In the genomic region with DNA sequence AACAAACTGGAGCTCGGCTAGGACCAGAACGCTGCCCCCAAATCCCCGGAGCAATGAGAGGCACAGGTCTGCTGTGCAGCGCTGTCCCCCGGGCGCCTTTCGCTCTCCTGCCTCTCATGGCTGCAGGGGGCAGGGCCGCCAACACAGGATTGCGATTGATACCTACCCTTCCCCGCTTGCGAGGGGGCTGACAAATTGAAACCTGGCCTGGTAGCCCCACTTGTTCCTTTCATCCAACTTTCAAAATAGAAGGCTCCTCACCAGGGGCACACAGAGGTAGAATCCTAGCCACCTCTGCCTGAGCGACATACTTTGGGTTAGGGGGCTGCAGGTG, we compare ENCODE assay signal across 8 cellular contexts. TPM values are rescaled to one million over a fixed set of nuclear protein-coding genes. Genes with fewer than 3 reads are reported as not detected.
DNase-seq lines count a peak whose midpoint lies in the region; ATAC-seq, FAIRE-seq and TF ChIP-seq lines count a peak whose summit lies in the region.

No MANE protein-coding gene starts in this region.

- intact Hi-C loops in testis (cut with DNase I; ENCODE audit: low total_unique reads): no loop called here
- intact Hi-C loops in posterior cingulate gyrus (cut with DNase I): loop anchor here (2.0 kb wide), 1 partner anchor 37 kb away; a partner anchor contains a TSS

- H3K4me1 Mint-ChIP-seq in activated naive CD8-positive, alpha-beta T cell treated with anti-CD3 and anti-CD28 coated beads, Interleukin-2, amount 10 ng/mL, durations not matched to agents 7 days and 5 days: peaks cover 26% of the 10 kb centered on the region

- no peaks in the 10 kb centered on the region for H3K9me3 Mint-ChIP-seq in activated naive CD8-positive, alpha-beta T cell treated with anti-CD3 and anti-CD28 coated beads, Interleukin-2, amount 10 ng/mL, durations not matched to agents 7 days and 5 days

- POLR2A ChIA-PET in activated naive CD8-positive, alpha-beta T cell treated with anti-CD3 and anti-CD28 coated beads, Interleukin-2, amount 10 ng/mL, durations not matched to agents 7 days and 5 days (lab: Charles Lee): interaction anchor here (0.5 to 7.7 kb wide), 11 partner anchors 8 to 514 kb away, joined by 3 to 110 read pairs (median 15); a partner anchor contains a TSS

- H3K4me2 ChIP-seq in keratinocyte (ENCODE audit: control insufficient read depth, extremely low read depth, insufficient read depth, low read depth, low read length): peak overlapping the region; percentile 90

- no peak for TF ChIP-seq CTCF in keratinocyte (optimal IDR thresholded peaks at IDR 0.05 in 1 of 3, IDR thresholded peaks at IDR 0.05 in 1 of 3, conservative IDR thresholded peaks at IDR 0.05 in 1 of 3; ENCODE audit: extremely low read depth in 1 of 3, insufficient read depth in 2 of 3, low read length in 3 of 3)
- no peak for TF ChIP-seq CTCF in testis (IDR thresholded peaks at IDR 0.05)

- H3K27me3 ChIP-seq in keratinocyte (ENCODE audit: control insufficient read depth, extremely low read depth, insufficient read depth, low read length) (no peaks in the 10 kb centered on the region), testis (no peaks in the 10 kb centered on the region)

- no peak for TF ChIP-seq POLR2A in testis (IDR thresholded peaks at IDR 0.05)

- no peak for DNase-seq in activated naive CD8-positive, alpha-beta T cell treated with anti-CD3 and anti-CD28 coated beads, Interleukin-2, amount 10 ng/mL, durations not matched to agents 7 days and 5 days
- DNase-seq in keratinocyte (ENCODE audit: low read depth, low spot score) (no peak), testis (no peak), NAMALWA (ENCODE audit: low spot score) (no peak), posterior cingulate gyrus (no peak), SIG-M5 (lab: John Stamatoyannopoulos, UW) (no peak)

- H4K20me1 ChIP-seq in keratinocyte (ENCODE audit: control insufficient read depth, extremely low read depth, insufficient read depth, low read length): no peaks in the 10 kb centered on the region

- peak overlapping the region; percentile 84 for H3K4me3 Mint-ChIP-seq in activated naive CD8-positive, alpha-beta T cell treated with anti-CD3 and anti-CD28 coated beads, Interleukin-2, amount 10 ng/mL, durations not matched to agents 7 days and 5 days

- H3K4me1 ChIP-seq in ES-I3 (ENCODE audit: insufficient read depth, low read length): peaks cover 14% of the 10 kb centered on the region
- H3K4me1 ChIP-seq in keratinocyte (ENCODE audit: control insufficient read depth, extremely low read depth, insufficient read depth, low read length): peaks cover 26% of the 10 kb centered on the region
- H3K4me1 ChIP-seq in testis: peaks cover 35% of the 10 kb centered on the region

- no peaks in the 10 kb centered on the region for H3K9me1 ChIP-seq in keratinocyte (ENCODE audit: control insufficient read depth, extremely low read depth, insufficient read depth, low read length)

- 3 to 15% methylated on average over 5 to 12 of the region's 12 CpGs for WGBS in testis, 2 donors

- dilution Hi-C loops in keratinocyte (cut with MboI; ENCODE audit: extremely low pct_ligation_motif_present, low sequenced_read_pairs): no loop called here

- H3K9ac ChIP-seq in ES-I3 (ENCODE audit: low read depth, low read length): peak overlapping the region; percentile 49; the same call in 1 of the 2 replicates
- H3K9ac ChIP-seq in keratinocyte (ENCODE audit: control insufficient read depth, extremely low read depth, insufficient read depth, low read length): peak overlapping the region; percentile 51

- H3K27ac Mint-ChIP-seq in activated naive CD8-positive, alpha-beta T cell treated with anti-CD3 and anti-CD28 coated beads, Interleukin-2, amount 10 ng/mL, durations not matched to agents 7 days and 5 days: peak overlapping the region; percentile 90

- no peaks in the 10 kb centered on the region for H3K79me2 ChIP-seq in keratinocyte (ENCODE audit: control insufficient read depth, insufficient read depth, low read length)

- H3K36me3 Mint-ChIP-seq in activated naive CD8-positive, alpha-beta T cell treated with anti-CD3 and anti-CD28 coated beads, Interleukin-2, amount 10 ng/mL, durations not matched to agents 7 days and 5 days: peaks cover 18% of the 10 kb centered on the region

- H3K27me3 Mint-ChIP-seq in activated naive CD8-positive, alpha-beta T cell treated with anti-CD3 and anti-CD28 coated beads, Interleukin-2, amount 10 ng/mL, durations not matched to agents 7 days and 5 days: no peaks in the 10 kb centered on the region

- H3K36me3 ChIP-seq in ES-I3 (ENCODE audit: insufficient read depth, low read length) (no peaks in the 10 kb centered on the region), keratinocyte (ENCODE audit: control insufficient read depth in 2 of 2, extremely low read depth in 1 of 2, insufficient read depth in 2 of 2, low read length in 2 of 2) (peaks cover 20 to 24% of the 10 kb centered on the region in 2 experiments), testis (ENCODE audit: low read depth, missing control alignments) (no peaks in the 10 kb centered on the region)

- FAIRE-seq in keratinocyte (lab: Jason Lieb, UNC): no peak

- H3K9me3 ChIP-seq in ES-I3 (ENCODE audit: control insufficient read depth, insufficient read depth, low read length): no peaks in the 10 kb centered on the region
- H3K9me3 ChIP-seq in keratinocyte (ENCODE audit: control insufficient read depth, low read depth, low read length): no peaks in the 10 kb centered on the region
- no peaks in the 10 kb centered on the region for H3K9me3 ChIP-seq in testis

- H3K4me3 ChIP-seq in keratinocyte (ENCODE audit: control insufficient read depth in 2 of 3, extremely low read depth in 1 of 3, insufficient read depth in 2 of 3, low read depth in 1 of 3, low read length in 3 of 3) (peak overlapping the region; percentile 9 to 70 (median 58)), testis (peak overlapping the region; percentile 90 to 92)

- peak; percentile 16 for ATAC-seq in HG02870 (IDR thresholded peaks at IDR 0.05; ENCODE audit: unreplicated experiment)
- peak; percentile 34 for ATAC-seq in activated naive CD8-positive, alpha-beta T cell treated with anti-CD3 and anti-CD28 coated beads, Interleukin-2, amount 10 ng/mL, durations not matched to agents 7 days and 5 days (ENCODE audit: low read depth)

- H3K27ac ChIP-seq in keratinocyte (ENCODE audit: control insufficient read depth, insufficient read depth, low read length) (peak overlapping the region; percentile 70), testis (peak overlapping the region; percentile 82 to 85)

- no peak overlapping the region for H2AFZ ChIP-seq in keratinocyte (ENCODE audit: control insufficient read depth, low read length)

RNA-seq across cellular contexts. Expression of a gene that starts 0.6 kb away (rescaled TPM):
- total RNA-seq in activated naive CD8-positive, alpha-beta T cell treated with anti-CD3 and anti-CD28 coated beads, Interleukin-2, amount 10 ng/mL, durations not matched to agents 7 days and 5 days: 10 to 100 TPM; 24.2 to 27.5 TPM
- polyA plus RNA-seq in keratinocyte (6.7 to 20.0 TPM (median 9.1 TPM) in 3 replicates), testis (ENCODE audit: insufficient read depth, low read depth, low replicate concordance) (32.8 TPM)
- polyA plus RNA-seq in keratinocyte (2011; ENCODE audit: low read depth): 0.81 TPM
- 8.4 and 12.7 TPM in 2 replicates for polyA plus RNA-seq in keratinocyte (2011; cell fraction: cytosol; rRNA removed)
- polyA plus RNA-seq in keratinocyte (2011; cell fraction: nucleus; rRNA removed): 20.0 and 22.1 TPM in 2 replicates
- 7.4 and 13.7 TPM in 2 replicates for polyA plus RNA-seq in keratinocyte (2012; ENCODE audit: low replicate concordance)
- 8.1 to 12.6 TPM in 2 of 3 replicates, not detected in the other for polyA minus RNA-seq in keratinocyte
- polyA minus RNA-seq in keratinocyte (2011; cell fraction: cytosol; rRNA and poly(A)+ RNA removed): 30.7 TPM
- 5.5 and 6.6 TPM in 2 replicates for polyA minus RNA-seq in keratinocyte (2011; cell fraction: nucleus; rRNA and poly(A)+ RNA removed)
- 10 to 100 TPM; 36.7 to 71.4 TPM for total RNA-seq in testis

RNA-seq across cellular contexts. Expression of a gene that starts 23.3 kb away (rescaled TPM):
- 100 to 1,000 TPM; 125 to 142 TPM for total RNA-seq in activated naive CD8-positive, alpha-beta T cell treated with anti-CD3 and anti-CD28 coated beads, Interleukin-2, amount 10 ng/mL, durations not matched to agents 7 days and 5 days
- not detected in 3 replicates for polyA plus RNA-seq in keratinocyte
- polyA plus RNA-seq in keratinocyte (2011; ENCODE audit: low read depth): not detected
- polyA plus RNA-seq in keratinocyte (2011; cell fraction: cytosol; rRNA removed): not detected in 2 replicates
- 0.14 and 0.23 TPM in 2 replicates for polyA plus RNA-seq in keratinocyte (2011; cell fraction: nucleus; rRNA removed)
- 0.08 TPM in 1 of 2 replicates, not detected in the other for polyA plus RNA-seq in keratinocyte (2012; ENCODE audit: low replicate concordance)
- polyA minus RNA-seq in keratinocyte: not detected in 3 replicates
- polyA minus RNA-seq in keratinocyte (2011; cell fraction: cytosol; rRNA and poly(A)+ RNA removed): not detected
- 0.84 TPM in 1 of 2 replicates, not detected in the other for polyA minus RNA-seq in keratinocyte (2011; cell fraction: nucleus; rRNA and poly(A)+ RNA removed)
- total RNA-seq in testis: 1 to 10 TPM in 1 of 2 donors, not detected in 1; 1.6 TPM
- 0.69 TPM for polyA plus RNA-seq in testis (ENCODE audit: insufficient read depth, low read depth, low replicate concordance)

RNA-seq across cellular contexts. Expression of a gene that starts 36.8 kb away (rescaled TPM):
- 10 to 100 TPM; 54.0 to 54.2 TPM for total RNA-seq in activated naive CD8-positive, alpha-beta T cell treated with anti-CD3 and anti-CD28 coated beads, Interleukin-2, amount 10 ng/mL, durations not matched to agents 7 days and 5 days
- polyA plus RNA-seq in keratinocyte: 15.0 to 27.4 TPM (median 17.8 TPM) in 3 replicates
- 9.0 TPM for polyA plus RNA-seq in keratinocyte (2011; ENCODE audit: low read depth)
- 13.3 and 24.4 TPM in 2 replicates for polyA plus RNA-seq in keratinocyte (2011; cell fraction: cytosol; rRNA removed)
- polyA plus RNA-seq in keratinocyte (2011; cell fraction: nucleus; rRNA removed): 35.0 and 48.4 TPM in 2 replicates
- 16.3 and 26.8 TPM in 2 replicates for polyA plus RNA-seq in keratinocyte (2012; ENCODE audit: low replicate concordance)
- 12.1 to 20.4 TPM (median 17.8 TPM) in 3 replicates for polyA minus RNA-seq in keratinocyte
- 27.6 TPM for polyA minus RNA-seq in keratinocyte (2011; cell fraction: cytosol; rRNA and poly(A)+ RNA removed)
- 16.2 and 30.5 TPM in 2 replicates for polyA minus RNA-seq in keratinocyte (2011; cell fraction: nucleus; rRNA and poly(A)+ RNA removed)
- total RNA-seq in testis: 10 to 100 TPM; 48.4 to 79.1 TPM
- polyA plus RNA-seq in testis (ENCODE audit: insufficient read depth, low read depth, low replicate concordance): 51.0 TPM

RNA-seq across cellular contexts. Expression of a gene that starts 43.4 kb away (rescaled TPM):
- 100 to 1,000 TPM; 508 to 564 TPM for total RNA-seq in activated naive CD8-positive, alpha-beta T cell treated with anti-CD3 and anti-CD28 coated beads, Interleukin-2, amount 10 ng/mL, durations not matched to agents 7 days and 5 days
- polyA plus RNA-seq in keratinocyte (1.2 to 14.3 TPM (median 3.1 TPM) in 3 replicates), testis (ENCODE audit: insufficient read depth, low read depth, low replicate concordance) (1.4 TPM)
- polyA plus RNA-seq in keratinocyte (2011; ENCODE audit: low read depth): 0.57 TPM
- 1.5 and 2.1 TPM in 2 replicates for polyA plus RNA-seq in keratinocyte (2011; cell fraction: cytosol; rRNA removed)
- polyA plus RNA-seq in keratinocyte (2011; cell fraction: nucleus; rRNA removed): 22.1 and 25.6 TPM in 2 replicates
- 1.2 and 1.3 TPM in 2 replicates for polyA plus RNA-seq in keratinocyte (2012; ENCODE audit: low replicate concordance)
- polyA minus RNA-seq in keratinocyte: 4.6 to 16.8 TPM (median 6.6 TPM) in 3 replicates
- polyA minus RNA-seq in keratinocyte (2011; cell fraction: cytosol; rRNA and poly(A)+ RNA removed): 3.6 TPM
- 9.4 and 12.3 TPM in 2 replicates for polyA minus RNA-seq in keratinocyte (2011; cell fraction: nucleus; rRNA and poly(A)+ RNA removed)
- 1 to 10 TPM in 1 of 2 donors, under 1 TPM in 1; 0.08 to 1.4 TPM for total RNA-seq in testis

Comparison
In these comparisons a context has a peak if more than half of its experiments do, and no peak if none do; other contexts are left out.
1. RNA of a gene that starts 23.3 kb away (total RNA-seq): 125 to 142 TPM in activated naive CD8-positive, alpha-beta T cell treated with anti-CD3 and anti-CD28 coated beads, Interleukin-2, amount 10 ng/mL, durations not matched to agents 7 days and 5 days; 1.6 TPM in testis; every median in the first group is over 10 times any median in the second.